Comparison of ENCODE assay signal across 27 cellular contexts in genomic region chr14:61988240-61988639, GRCh38.
"Had no signal": no experiment of that assay in that cellular context is flagged by ENCODE, and none has a peak within 500 bp of the region (broad histone marks: within the 10 kb centered on the region; RNA-seq: fewer than 3 reads in every experiment).

No MANE protein-coding gene starts in this region.

- H3K9me3 ChIP-seq: colonic mucosa, esophagus muscularis mucosa, esophagus squamous epithelium, gastrocnemius medialis, gastroesophageal sphincter, heart left ventricle, heart right ventricle had no signal

- H3K4me1 ChIP-seq: colonic mucosa, esophagus muscularis mucosa, esophagus squamous epithelium, foreskin keratinocyte, gastrocnemius medialis, gastroesophageal sphincter, heart left ventricle, heart right ventricle had no signal

- H3K27me3 ChIP-seq: colonic mucosa, dorsolateral prefrontal cortex, esophagus muscularis mucosa, esophagus squamous epithelium, foreskin keratinocyte, gastrocnemius medialis, gastroesophageal sphincter, heart right ventricle had no signal

- H3K27ac ChIP-seq: colonic mucosa, dorsolateral prefrontal cortex, epithelial cell of prostate, esophagus muscularis mucosa, esophagus squamous epithelium, foreskin keratinocyte, gastrocnemius medialis, gastroesophageal sphincter, heart left ventricle, heart right ventricle had no signal

- ATAC-seq: effector memory CD8-positive, alpha-beta T cell; esophagus mucosa; foreskin keratinocyte; gastrocnemius medialis; gastroesophageal sphincter; heart left ventricle; heart right ventricle had no signal

- DNase-seq: colonic mucosa; cortex of kidney; dermis blood vessel endothelial cell; dorsolateral prefrontal cortex; effector CD4-positive, alpha-beta T cell; effector CD8-positive, alpha-beta T cell; effector memory CD4-positive, alpha-beta T cell; effector memory CD8-positive, alpha-beta T cell; endodermal cell; erythroblast; esophagus squamous epithelium; foreskin fibroblast; foreskin keratinocyte; foreskin melanocyte; gastrocnemius medialis; glutamatergic neuron; head of caudate nucleus; heart left ventricle; heart right ventricle had no signal

- FAIRE-seq: colon, endometrium, endothelial cell of umbilical vein, frontal cortex had no signal

- H3K36me3 ChIP-seq: colonic mucosa, esophagus muscularis mucosa, esophagus squamous epithelium, gastrocnemius medialis, gastroesophageal sphincter, heart left ventricle, heart right ventricle had no signal

- H3K4me3 ChIP-seq: colonic mucosa, dorsolateral prefrontal cortex, esophagus muscularis mucosa, esophagus squamous epithelium, gastrocnemius medialis, gastroesophageal sphincter, heart left ventricle, heart right ventricle had no signal
